18 cellular contexts compared by ENCODE assay signal in genomic region chr7:2928256-2928612, GRCh38.
"Had no signal": no experiment of that assay in that cellular context is flagged by ENCODE, and none has a peak within 500 bp of the region (broad histone marks: within the 10 kb centered on the region; RNA-seq: fewer than 3 reads in every experiment).

No MANE protein-coding gene starts in this region.

- H3K4me3 Mint-ChIP-seq: naive thymus-derived CD4-positive, alpha-beta T cell had no signal

- ATAC-seq: activated CD4-positive, CD25-positive, alpha-beta regulatory T cell treated with anti-CD3 and anti-CD28 coated beads, Interleukin-2, amount 50 U/mL, for 24 hours; mucosa of descending colon; naive thymus-derived CD4-positive, alpha-beta T cell had no signal

- H3K4me1 ChIP-seq: esophagus muscularis mucosa, transverse colon had no signal

- H3K4me3 ChIP-seq: esophagus muscularis mucosa, lung, mucosa of descending colon, SK-N-MC, transverse colon had no signal

- DNase-seq: activated CD4-positive, alpha-beta T cell treated with anti-CD3 and anti-CD28 coated beads, Interleukin-2, amount 50 U/mL, for 1 hour; activated CD8-positive, alpha-beta memory T cell treated with anti-CD3 and anti-CD28 coated beads for 24 hours; activated naive CD4-positive, alpha-beta T cell; hippocampal formation; kidney glomerular epithelial cell; mucosa of descending colon; naive thymus-derived CD4-positive, alpha-beta T cell; stimulated activated CD4-positive, alpha-beta T cell treated with anti-CD3 and anti-CD28 coated beads, Interleukin-4, amount 100 ng/mL, for 24 hours; stimulated activated naive CD4-positive, alpha-beta T cell treated with Interleukin-2 at 50 U/mL for 16 hours; substantia nigra; T-helper 9 cell; transverse colon had no signal

- H3K27me3 Mint-ChIP-seq: naive thymus-derived CD4-positive, alpha-beta T cell had no signal

- H3K9me3 ChIP-seq: esophagus muscularis mucosa, mucosa of descending colon, transverse colon had no signal

- H3K27ac ChIP-seq: esophagus muscularis mucosa, SK-N-MC, transverse colon had no signal

- FAIRE-seq: astrocyte, bronchial epithelial cell had no signal

- H3K36me3 ChIP-seq: esophagus muscularis mucosa, transverse colon had no signal

- H3K4me1 Mint-ChIP-seq: naive thymus-derived CD4-positive, alpha-beta T cell had no signal
